ENCODE assay signal across 8 cellular contexts in genomic region chr1:47313915-47314664, GRCh38. TPM values are rescaled to one million over a fixed set of nuclear protein-coding genes. Genes with fewer than 3 reads are reported as not detected.
A peak's percentile ranks its signal among the peaks of the same experiment; 100 is the strongest.
DNase-seq lines count a peak whose midpoint lies in the region; ATAC-seq and TF ChIP-seq lines count a peak whose summit lies in the region.

TSS of gene STIL (minus strand) at chr1:47314147. CDS start at chr1:47310319, 3,828 bp downstream.

- peaks cover 14% of the 10 kb centered on the region; the same call in 1 of the 2 replicates for H3F3A ChIP-seq in PC-9 (ENCODE audit: insufficient read depth, low read depth)

- peak within 1 kb of the TSS; percentile 82 for H3K4me3 ChIP-seq in Jurkat, Clone E6-1 (ENCODE audit: low read length)
- H3K4me3 ChIP-seq in PC-9, result peak within 1 kb of the TSS; percentile 67
- H3K4me3 ChIP-seq in mucosa of rectum (ENCODE audit: low read length in 2 of 2), result peak within 1 kb of the TSS; percentile 75 to 94

- peak within 1 kb of the TSS; percentile 80 for H3K4me2 ChIP-seq in PC-9

- H3K9me2 ChIP-seq in PC-9 (ENCODE audit: insufficient read depth), result no peaks in the 10 kb centered on the region

- H3K9ac ChIP-seq in mucosa of rectum (ENCODE audit: low read depth in 1 of 2, low read length in 2 of 2), result peak within 1 kb of the TSS; percentile 77 to 81

- H3K9me3 ChIP-seq in PC-9 (ENCODE audit: insufficient read depth, low read depth), result no peaks in the 10 kb centered on the region
- H3K9me3 ChIP-seq in mucosa of rectum (ENCODE audit: control insufficient read depth in 2 of 2, low read length in 2 of 2), result no peaks in the 10 kb centered on the region

- TF ChIP-seq CTCF in PC-9 (conservative IDR thresholded peaks at IDR 0.05), result no peak

- peak; percentile 96 for ATAC-seq in GM21619 (IDR thresholded peaks at IDR 0.05; ENCODE audit: unreplicated experiment)

- intact Hi-C loops in PC-9 (cut with micrococcal nuclease; ENCODE audit: unreplicated experiment), result loop anchor here (1.0 to 5.0 kb wide), 5 partner anchors 19 to 135 kb away; partner anchors contain the start of genes CMPK1 and FOXD2

- CTCF ChIA-PET in PC-9 (lab: Charles Lee), result interaction anchor here (0.6 to 1.5 kb wide), 5 partner anchors 19 to 412 kb away, joined by 3 to 7 read pairs (median 5); partner anchors contain the start of genes CMPK1 and FOXD2

- H3K36me3 ChIP-seq in PC-9 (ENCODE audit: low read depth) (peaks cover 11% of the 10 kb centered on the region), mucosa of rectum (ENCODE audit: control insufficient read depth in 2 of 2, insufficient read depth in 2 of 2, low read length in 2 of 2) (peaks cover 0 to 5% of the 10 kb centered on the region in 2 donors)

- H3K27me3 ChIP-seq in PC-9 (ENCODE audit: insufficient read depth, low read depth), result no peaks in the 10 kb centered on the region
- H3K27me3 ChIP-seq in mucosa of rectum (ENCODE audit: control insufficient read depth in 2 of 2, insufficient read depth in 2 of 2, low read length in 2 of 2), result no peaks in the 10 kb centered on the region

- peak; percentile 92 for TF ChIP-seq POLR2A in erythroblast (IDR thresholded peaks at IDR 0.05; ENCODE audit: low read length)

- peaks cover 46% of the 10 kb centered on the region for H3K79me2 ChIP-seq in PC-9 (ENCODE audit: low read depth)

- no TSS peak for BruUV-seq in PC-9 (replicated peaks; lab: Mats Ljungman, UMichigan)

- POLR2A ChIA-PET in PC-9 (lab: Charles Lee; ENCODE audit: unreplicated experiment), result interaction anchor here (0.6 to 1.7 kb wide), 10 partner anchors 11 to 960 kb away, joined by 3 to 38 read pairs (median 4); partner anchors contain the start of genes CMPK1 and PDZK1IP1

- H3K27ac ChIP-seq in PC-9 (peak within 1 kb of the TSS; percentile 87), mucosa of rectum (ENCODE audit: low read depth in 2 of 2, low read length in 2 of 2) (peak within 1 kb of the TSS; percentile 87 to 91)

- peak within 1 kb of the TSS; percentile 89 for H2AFZ ChIP-seq in PC-9

- H4K20me1 ChIP-seq in PC-9 (ENCODE audit: insufficient read depth), result no peaks in the 10 kb centered on the region

- peaks cover 12% of the 10 kb centered on the region for H3K4me1 ChIP-seq in PC-9 (replicated peaks; ENCODE audit: insufficient read depth)
- H3K4me1 ChIP-seq in mucosa of rectum (ENCODE audit: control insufficient read depth in 2 of 2, insufficient read depth in 2 of 2, low read length in 2 of 2), result peaks cover 5 to 7% of the 10 kb centered on the region in 2 donors

- DNase-seq in DMS153 (lab: John Stamatoyannopoulos, UW) (peak; percentile 100), PC-9 (peak; percentile 99), erythroblast (lab: John Stamatoyannopoulos, UW) (peak; percentile 100)
- DNase-seq in Jurkat, Clone E6-1 (ENCODE audit: low read depth, low spot score), result peak; percentile 100
- DNase-seq in activated T-cell treated with anti-CD3 and anti-CD28 coated beads, Interleukin-2, amount 50 U/mL, for 1 hour, result peak; percentile 94
- peak; percentile 98 for DNase-seq in stimulated activated CD8-positive, alpha-beta memory T cell treated with anti-CD3 and anti-CD28 coated beads, Interleukin-4, amount 100 ng/mL, for 48 hours

RNA-seq across cellular contexts. Expression of gene STIL, which starts in this region (rescaled TPM):
- 25.8 TPM for polyA plus RNA-seq in Jurkat, Clone E6-1 (2012; ENCODE audit: insufficient read depth, insufficient read length)
- total RNA-seq in PC-9 (2021), result 35.8 and 37.0 TPM in 2 replicates

Comparison
In these comparisons a context has a peak if more than half of its experiments do, and no peak if none do; other contexts are left out.
1. Peak in every context shown above with its lines: DNase-seq, ATAC-seq, H3K4me3 ChIP-seq and H3K27ac ChIP-seq.